1 cellular context compared by ENCODE assay signal in the genomic region with DNA sequence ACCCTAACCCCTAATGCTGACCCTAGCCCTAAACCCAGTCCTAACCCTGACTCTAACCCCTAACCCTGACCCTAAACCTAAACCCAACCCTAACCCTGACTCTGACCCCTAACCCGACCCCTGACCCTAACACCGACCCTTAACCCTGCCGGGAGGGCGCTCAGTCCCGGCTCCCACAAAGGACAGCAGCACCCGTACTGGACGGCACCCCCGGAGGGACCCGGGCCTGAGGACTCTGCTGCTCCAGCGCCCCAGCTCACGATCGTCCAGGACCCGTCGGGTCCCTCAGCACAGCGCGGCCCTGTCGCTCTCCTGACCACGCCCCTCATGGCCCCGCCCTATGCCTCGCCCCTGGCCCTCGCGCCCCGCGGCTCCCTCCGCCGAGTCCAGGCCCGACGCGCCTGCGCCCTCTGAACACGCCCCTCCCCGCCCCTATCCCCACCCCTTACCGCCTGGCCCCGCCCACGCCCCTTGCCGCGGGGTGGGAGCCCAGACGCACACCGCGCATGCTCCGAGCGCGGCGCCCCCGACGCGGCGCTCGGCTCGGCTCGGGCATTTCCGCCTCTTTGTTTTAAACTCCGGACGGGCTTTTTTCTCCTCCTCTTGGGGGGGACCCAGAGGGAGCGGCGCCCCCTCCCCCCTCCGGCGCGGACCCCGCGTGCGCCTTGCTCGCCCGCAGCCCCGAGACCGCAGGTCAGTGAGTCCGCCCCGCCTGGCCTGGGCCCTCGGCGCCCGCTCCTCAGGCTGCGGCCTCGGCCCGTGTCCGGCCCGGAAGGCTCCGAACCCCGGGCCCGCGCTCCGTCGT.
TF ChIP-seq lines count a peak whose summit lies in the region.

A gene with protein sequence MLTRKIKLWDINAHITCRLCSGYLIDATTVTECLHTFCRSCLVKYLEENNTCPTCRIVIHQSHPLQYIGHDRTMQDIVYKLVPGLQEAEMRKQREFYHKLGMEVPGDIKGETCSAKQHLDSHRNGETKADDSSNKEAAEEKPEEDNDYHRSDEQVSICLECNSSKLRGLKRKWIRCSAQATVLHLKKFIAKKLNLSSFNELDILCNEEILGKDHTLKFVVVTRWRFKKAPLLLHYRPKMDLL (plus strand): TSS at position 555 of the 805 bp plus-strand sequence. CDS start 27,849 bp downstream, outside the sequence.

TF ChIP-seq in K562, 482 proteins besides CTCF, POLR2A, EP300 and RAD21 (continued from another document and continues in another):
- TF ChIP-seq, protein P1, sequence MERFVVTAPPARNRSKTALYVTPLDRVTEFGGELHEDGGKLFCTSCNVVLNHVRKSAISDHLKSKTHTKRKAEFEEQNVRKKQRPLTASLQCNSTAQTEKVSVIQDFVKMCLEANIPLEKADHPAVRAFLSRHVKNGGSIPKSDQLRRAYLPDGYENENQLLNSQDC (CRISPR knock-in tag; IDR thresholded peaks at IDR 0.05), result no peak
- TF ChIP-seq ZNF764 (CRISPR knock-in tag; IDR thresholded peaks at IDR 0.05; ENCODE audit: low read depth) (no peak), POLR2AphosphoS5 (IDR thresholded peaks at IDR 0.05; ENCODE audit: control insufficient read depth, insufficient read depth, low read depth, low read length) (peak; percentile 42; the same call in 1 of the 2 replicates), NRF1 (conservative IDR thresholded peaks at IDR 0.05 in 1 of 2, IDR thresholded peaks at IDR 0.05 in 1 of 2) (peak; percentile 91), HOXB6 (CRISPR knock-in tag; IDR thresholded peaks at IDR 0.05; ENCODE audit: borderline replicate concordance) (no peak), FOXP1 (CRISPR knock-in tag; IDR thresholded peaks at IDR 0.05) (peak; percentile 66; the same call in 1 of the 2 replicates), CTBP1 (IDR thresholded peaks at IDR 0.05; ENCODE audit: borderline replicate concordance) (no peak; the same call in 1 of the 2 replicates), EHMT2 (IDR thresholded peaks at IDR 0.05) (0 out of 2 replicates have a peak, but pooled peaks have one; percentile 1), ZNF398 (CRISPR knock-in tag; IDR thresholded peaks at IDR 0.05) (no peak), FOXM1 (IDR thresholded peaks at IDR 0.05; ENCODE audit: low read depth) (no peak), FOXM1 (CRISPR knock-in tag; IDR thresholded peaks at IDR 0.05; ENCODE audit: low read depth) (0 out of 2 replicates have a peak, but pooled peaks have one; percentile 45), L3MBTL2 (IDR thresholded peaks at IDR 0.05) (peak; percentile 59), XRCC4 (IDR thresholded peaks at IDR 0.05; ENCODE audit: extremely low read depth, insufficient read depth, insufficient read length) (no peak), SIN3B (IDR thresholded peaks at IDR 0.05; ENCODE audit: low read depth) (peak; percentile 46; the same call in 1 of the 2 replicates), HDGF (IDR thresholded peaks at IDR 0.05) (peak; percentile 94; the same call in 1 of the 2 replicates), NFRKB (IDR thresholded peaks at IDR 0.05; ENCODE audit: low read depth) (0 out of 2 replicates have a peak, but pooled peaks have one; percentile 48), ZFP36 (IDR thresholded peaks at IDR 0.05; ENCODE audit: low read depth, low read length, partially characterized antibody) (no peak), SMAD1 (IDR thresholded peaks at IDR 0.05; ENCODE audit: low read depth, low read length, partially characterized antibody) (no peak), TBP (optimal IDR thresholded peaks at IDR 0.05; ENCODE audit: low read depth, low read length) (peak; percentile 57), HSF4 (CRISPR knock-in tag; IDR thresholded peaks at IDR 0.05; ENCODE audit: borderline replicate concordance) (no peak), MTA2 (IDR thresholded peaks at IDR 0.05; ENCODE audit: low read depth) (peak; percentile 44; the same call in 1 of the 2 replicates), SP1 (CRISPR knock-in tag; IDR thresholded peaks at IDR 0.05) (peak; percentile 71; the same call in 1 of the 2 replicates), ZNF384 (IDR thresholded peaks at IDR 0.05; ENCODE audit: low read depth, low read length) (peak; percentile 54; the same call in 1 of the 2 replicates), ZNF174 (CRISPR knock-in tag; IDR thresholded peaks at IDR 0.05) (no peak), PKNOX1 (IDR thresholded peaks at IDR 0.05) (peak; percentile 96), KDM4B (IDR thresholded peaks at IDR 0.05; ENCODE audit: borderline replicate concordance in 2 of 2, low read depth in 1 of 2) (no peak), EGR1 (conservative IDR thresholded peaks at IDR 0.05) (peak; percentile 27; the same call in 1 of the 2 replicates), NR2C1 (IDR thresholded peaks at IDR 0.05) (peak; percentile 96), NR2C1 (tag; IDR thresholded peaks at IDR 0.05) (peak; percentile 94), PHB2 (IDR thresholded peaks at IDR 0.05; ENCODE audit: low read depth) (peak; percentile 62; the same call in 1 of the 2 replicates), HLTF (IDR thresholded peaks at IDR 0.05) (peak; percentile 89; the same call in 1 of the 2 replicates), CXXC5 (CRISPR knock-in tag; IDR thresholded peaks at IDR 0.05) (peak; percentile 61), WHSC1 (IDR thresholded peaks at IDR 0.05; ENCODE audit: low read length) (no peak), DPF2 (IDR thresholded peaks at IDR 0.05) (peak; percentile 54; the same call in 1 of the 2 replicates), SLC30A9 (CRISPR knock-in tag; IDR thresholded peaks at IDR 0.05) (no peak), YY1 (IDR thresholded peaks at IDR 0.05; ENCODE audit: borderline replicate concordance in 1 of 3, control insufficient read depth in 1 of 3, extremely low read depth in 1 of 3, insufficient read depth in 3 of 3, insufficient read length in 1 of 3, insufficient replicate concordance in 2 of 3, low read depth in 1 of 3, low read length in 2 of 3) (peak in 1 of 3 experiments; percentile 40)
- TF ChIP-seq, protein P2, sequence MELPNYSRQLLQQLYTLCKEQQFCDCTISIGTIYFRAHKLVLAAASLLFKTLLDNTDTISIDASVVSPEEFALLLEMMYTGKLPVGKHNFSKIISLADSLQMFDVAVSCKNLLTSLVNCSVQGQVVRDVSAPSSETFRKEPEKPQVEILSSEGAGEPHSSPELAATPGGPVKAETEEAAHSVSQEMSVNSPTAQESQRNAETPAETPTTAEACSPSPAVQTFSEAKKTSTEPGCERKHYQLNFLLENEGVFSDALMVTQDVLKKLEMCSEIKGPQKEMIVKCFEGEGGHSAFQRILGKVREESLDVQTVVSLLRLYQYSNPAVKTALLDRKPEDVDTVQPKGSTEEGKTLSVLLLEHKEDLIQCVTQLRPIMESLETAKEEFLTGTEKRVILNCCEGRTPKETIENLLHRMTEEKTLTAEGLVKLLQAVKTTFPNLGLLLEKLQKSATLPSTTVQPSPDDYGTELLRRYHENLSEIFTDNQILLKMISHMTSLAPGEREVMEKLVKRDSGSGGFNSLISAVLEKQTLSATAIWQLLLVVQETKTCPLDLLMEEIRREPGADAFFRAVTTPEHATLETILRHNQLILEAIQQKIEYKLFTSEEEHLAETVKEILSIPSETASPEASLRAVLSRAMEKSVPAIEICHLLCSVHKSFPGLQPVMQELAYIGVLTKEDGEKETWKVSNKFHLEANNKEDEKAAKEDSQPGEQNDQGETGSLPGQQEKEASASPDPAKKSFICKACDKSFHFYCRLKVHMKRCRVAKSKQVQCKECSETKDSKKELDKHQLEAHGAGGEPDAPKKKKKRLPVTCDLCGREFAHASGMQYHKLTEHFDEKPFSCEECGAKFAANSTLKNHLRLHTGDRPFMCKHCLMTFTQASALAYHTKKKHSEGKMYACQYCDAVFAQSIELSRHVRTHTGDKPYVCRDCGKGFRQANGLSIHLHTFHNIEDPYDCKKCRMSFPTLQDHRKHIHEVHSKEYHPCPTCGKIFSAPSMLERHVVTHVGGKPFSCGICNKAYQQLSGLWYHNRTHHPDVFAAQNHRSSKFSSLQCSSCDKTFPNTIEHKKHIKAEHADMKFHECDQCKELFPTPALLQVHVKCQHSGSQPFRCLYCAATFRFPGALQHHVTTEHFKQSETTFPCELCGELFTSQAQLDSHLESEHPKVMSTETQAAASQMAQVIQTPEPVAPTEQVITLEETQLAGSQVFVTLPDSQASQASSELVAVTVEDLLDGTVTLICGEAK (IDR thresholded peaks at IDR 0.05), result peak; percentile 64; the same call in 1 of the 2 replicates
- TF ChIP-seq, protein P2 (CRISPR knock-in tag; IDR thresholded peaks at IDR 0.05), result no peak
- TF ChIP-seq, protein P3, sequence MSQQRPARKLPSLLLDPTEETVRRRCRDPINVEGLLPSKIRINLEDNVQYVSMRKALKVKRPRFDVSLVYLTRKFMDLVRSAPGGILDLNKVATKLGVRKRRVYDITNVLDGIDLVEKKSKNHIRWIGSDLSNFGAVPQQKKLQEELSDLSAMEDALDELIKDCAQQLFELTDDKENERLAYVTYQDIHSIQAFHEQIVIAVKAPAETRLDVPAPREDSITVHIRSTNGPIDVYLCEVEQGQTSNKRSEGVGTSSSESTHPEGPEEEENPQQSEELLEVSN (IDR thresholded peaks at IDR 0.05; ENCODE audit: borderline replicate concordance in 1 of 2, extremely low read depth in 1 of 2, insufficient read depth in 1 of 2, insufficient read length in 1 of 2, low read depth in 1 of 2, low read length in 1 of 2, poor library complexity in 1 of 2, severe bottlenecking in 1 of 2), result peak in 1 of 2 experiments; percentile 78
- TF ChIP-seq, protein P4, sequence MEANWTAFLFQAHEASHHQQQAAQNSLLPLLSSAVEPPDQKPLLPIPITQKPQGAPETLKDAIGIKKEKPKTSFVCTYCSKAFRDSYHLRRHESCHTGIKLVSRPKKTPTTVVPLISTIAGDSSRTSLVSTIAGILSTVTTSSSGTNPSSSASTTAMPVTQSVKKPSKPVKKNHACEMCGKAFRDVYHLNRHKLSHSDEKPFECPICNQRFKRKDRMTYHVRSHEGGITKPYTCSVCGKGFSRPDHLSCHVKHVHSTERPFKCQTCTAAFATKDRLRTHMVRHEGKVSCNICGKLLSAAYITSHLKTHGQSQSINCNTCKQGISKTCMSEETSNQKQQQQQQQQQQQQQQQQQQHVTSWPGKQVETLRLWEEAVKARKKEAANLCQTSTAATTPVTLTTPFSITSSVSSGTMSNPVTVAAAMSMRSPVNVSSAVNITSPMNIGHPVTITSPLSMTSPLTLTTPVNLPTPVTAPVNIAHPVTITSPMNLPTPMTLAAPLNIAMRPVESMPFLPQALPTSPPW (CRISPR knock-in tag; IDR thresholded peaks at IDR 0.05), result peak; percentile 83
- TF ChIP-seq, protein P5, sequence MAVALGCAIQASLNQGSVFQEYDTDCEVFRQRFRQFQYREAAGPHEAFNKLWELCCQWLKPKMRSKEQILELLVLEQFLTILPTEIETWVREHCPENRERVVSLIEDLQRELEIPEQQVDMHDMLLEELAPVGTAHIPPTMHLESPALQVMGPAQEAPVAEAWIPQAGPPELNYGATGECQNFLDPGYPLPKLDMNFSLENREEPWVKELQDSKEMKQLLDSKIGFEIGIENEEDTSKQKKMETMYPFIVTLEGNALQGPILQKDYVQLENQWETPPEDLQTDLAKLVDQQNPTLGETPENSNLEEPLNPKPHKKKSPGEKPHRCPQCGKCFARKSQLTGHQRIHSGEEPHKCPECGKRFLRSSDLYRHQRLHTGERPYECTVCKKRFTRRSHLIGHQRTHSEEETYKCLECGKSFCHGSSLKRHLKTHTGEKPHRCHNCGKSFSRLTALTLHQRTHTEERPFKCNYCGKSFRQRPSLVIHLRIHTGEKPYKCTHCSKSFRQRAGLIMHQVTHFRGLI (CRISPR knock-in tag; IDR thresholded peaks at IDR 0.05), result no peak
